In the genomic region with DNA sequence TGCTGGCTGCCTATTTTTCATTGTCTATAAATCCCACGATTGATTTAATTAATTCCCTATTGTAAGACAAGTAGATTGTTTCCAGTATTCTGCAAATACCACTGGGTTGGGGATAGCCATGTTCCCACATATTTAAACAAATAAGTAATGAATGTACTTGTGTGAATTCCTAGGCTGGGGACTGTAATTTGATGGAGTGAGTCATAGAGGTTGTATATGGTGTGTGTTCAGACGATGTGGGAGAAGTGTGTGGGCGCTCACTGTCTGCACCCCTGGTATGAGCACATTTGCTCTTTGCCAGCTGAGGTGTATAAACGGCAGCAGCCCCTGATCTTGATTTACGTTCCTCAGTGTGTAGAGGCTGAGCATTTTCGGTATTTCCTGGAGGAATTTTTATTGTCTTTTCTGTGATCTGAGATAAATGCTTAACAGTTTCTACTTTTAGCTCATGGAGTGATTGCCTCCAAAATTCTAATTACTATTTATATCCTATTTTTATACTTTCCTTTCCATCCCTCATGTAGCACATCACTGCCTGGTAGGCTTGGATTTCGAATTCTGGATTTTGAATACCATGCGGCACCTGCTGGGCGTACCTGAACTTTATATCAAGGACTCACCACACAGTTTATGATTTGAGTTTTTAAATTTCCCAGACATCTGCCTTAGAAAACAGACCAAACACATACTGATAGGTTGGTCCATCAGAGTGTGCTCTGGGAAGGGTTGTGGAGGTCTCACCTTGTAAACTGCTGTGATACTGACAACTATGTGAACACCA, we compare ENCODE assay signal across 10 cellular contexts. TPM values are rescaled to one million over a fixed set of nuclear protein-coding genes. Genes with fewer than 3 reads are reported as not detected.
A peak's percentile ranks its signal among the peaks of the same experiment; 100 is the strongest.
DNase-seq lines count a peak whose midpoint lies in the region; ATAC-seq and TF ChIP-seq lines count a peak whose summit lies in the region.
"Had no signal": no experiment of that assay in that cellular context is flagged by ENCODE, and none has a peak within 500 bp of the region (broad histone marks: within the 10 kb centered on the region; RNA-seq: fewer than 3 reads in every experiment).

No MANE protein-coding gene starts in this region.

- intact Hi-C loops in activated CD8-positive, alpha-beta T cell treated with anti-CD3 and anti-CD28 coated beads for 36 hours (cut with micrococcal nuclease), result loop anchor here (5.0 kb wide), 1 partner anchor 135 kb away; the partner anchor contains the start of gene ULK4

- peaks cover 7% of the 10 kb centered on the region for H3K36me3 Mint-ChIP-seq in activated CD8-positive, alpha-beta T cell treated with anti-CD3 and anti-CD28 coated beads for 36 hours (ENCODE audit: low read depth)
- peaks cover 2% of the 10 kb centered on the region for H3K36me3 Mint-ChIP-seq in activated CD8-positive, alpha-beta T cell treated with anti-CD3 and anti-CD28 coated beads, Interleukin-2, amount 10 ng/mL, durations not matched to agents 7 days and 5 days (ENCODE audit: low read depth)
- peaks cover 19% of the 10 kb centered on the region for H3K36me3 Mint-ChIP-seq in activated T-cell treated with anti-CD3 and anti-CD28 coated beads, Interleukin-2, amount 50 U/mL, for 24 hours (ENCODE audit: low read depth)

- TF ChIP-seq CTCF in activated CD8-positive, alpha-beta T cell treated with anti-CD3 and anti-CD28 coated beads for 36 hours (IDR thresholded peaks at IDR 0.05), result no peak
- TF ChIP-seq CTCF in foreskin fibroblast (IDR thresholded peaks at IDR 0.05; ENCODE audit: low read depth, low read length), result no peak
- no peak for TF ChIP-seq CTCF in MM.1S (IDR thresholded peaks at IDR 0.05; ENCODE audit: low read length)

- H3K79me2 ChIP-seq in MM.1S (ENCODE audit: low read length), result peaks cover 30% of the 10 kb centered on the region

- H3K27ac Mint-ChIP-seq in activated CD8-positive, alpha-beta T cell treated with anti-CD3 and anti-CD28 coated beads for 36 hours, result no peak overlapping the region
- no peak overlapping the region for H3K27ac Mint-ChIP-seq in activated CD8-positive, alpha-beta T cell treated with anti-CD3 and anti-CD28 coated beads, Interleukin-2, amount 10 ng/mL, durations not matched to agents 7 days and 5 days
- peak overlapping the region; percentile 11 for H3K27ac Mint-ChIP-seq in activated T-cell treated with anti-CD3 and anti-CD28 coated beads, Interleukin-2, amount 50 U/mL, for 24 hours
- H3K27ac Mint-ChIP-seq: T-helper 1 cell treated with Interleukin-12 subunit alpha and Interleukin-12 subunit beta and Interleukin-4 antibody, amounts not matched to agents 30 μg/mL and 1 μg/mL, for 36 hours had no signal

- DNase-seq in activated CD8-positive, alpha-beta T cell treated with anti-CD3 and anti-CD28 coated beads for 36 hours, result peak; percentile 78
- DNase-seq in activated CD8-positive, alpha-beta T cell treated with anti-CD3 and anti-CD28 coated beads, Interleukin-2, amount 10 ng/mL, durations not matched to agents 7 days and 5 days, result no peak
- no peak for DNase-seq in activated T-cell treated with anti-CD3 and anti-CD28 coated beads, Interleukin-2, amount 50 U/mL, for 24 hours
- peak; percentile 67 for DNase-seq in foreskin fibroblast
- DNase-seq in stimulated activated CD4-positive, alpha-beta T cell treated with anti-CD3 and anti-CD28 coated beads, TNF-alpha, amount 100 ng/mL, for 4 hours (ENCODE audit: low read depth in 3 of 3), result peak in 2 of 3 experiments; percentile 9 to 35
- no peak for DNase-seq in HEK293T (ENCODE audit: extremely low spot score)
- DNase-seq in NOMO-1 treated with dmso at 0.1 percent for 144 hours (lab: John Stamatoyannopoulos, UW; ENCODE audit: unreplicated experiment), result no peak
- no peak for DNase-seq in MM.1S

- no peaks in the 10 kb centered on the region for H3K27me3 ChIP-seq in MM.1S (replicated peaks; ENCODE audit: insufficient read depth, low read length)
- H3K27me3 ChIP-seq: suprapubic skin had no signal

- no peaks in the 10 kb centered on the region for H3K9me3 Mint-ChIP-seq in activated CD8-positive, alpha-beta T cell treated with anti-CD3 and anti-CD28 coated beads for 36 hours
- H3K9me3 Mint-ChIP-seq in activated CD8-positive, alpha-beta T cell treated with anti-CD3 and anti-CD28 coated beads, Interleukin-2, amount 10 ng/mL, durations not matched to agents 7 days and 5 days (ENCODE audit: insufficient read depth), result no peaks in the 10 kb centered on the region
- no peaks in the 10 kb centered on the region for H3K9me3 Mint-ChIP-seq in activated T-cell treated with anti-CD3 and anti-CD28 coated beads, Interleukin-2, amount 50 U/mL, for 24 hours
- H3K9me3 Mint-ChIP-seq: T-helper 1 cell treated with Interleukin-12 subunit alpha and Interleukin-12 subunit beta and Interleukin-4 antibody, amounts not matched to agents 30 μg/mL and 1 μg/mL, for 36 hours had no signal

- no peak overlapping the region for H3K9ac ChIP-seq in MM.1S (ENCODE audit: low read length)

- no peaks in the 10 kb centered on the region for H3K36me3 ChIP-seq in MM.1S (replicated peaks; ENCODE audit: insufficient read depth, low read length)
- H3K36me3 ChIP-seq: suprapubic skin had no signal

- H3K4me1 ChIP-seq in MM.1S (ENCODE audit: low read length), result peaks cover 5% of the 10 kb centered on the region; the same call in 1 of the 2 replicates

- CTCF ChIA-PET in activated CD8-positive, alpha-beta T cell treated with anti-CD3 and anti-CD28 coated beads for 36 hours (lab: Charles Lee), result interaction anchor here (1.3 to 3.3 kb wide), 2 partner anchors 15 to 216 kb away, joined by 3 to 20 read pairs; no protein-coding TSS in a partner anchor
- CTCF ChIA-PET in activated CD8-positive, alpha-beta T cell treated with anti-CD3 and anti-CD28 coated beads, Interleukin-2, amount 10 ng/mL, durations not matched to agents 7 days and 5 days (lab: Charles Lee), result interaction anchor here (2.1 kb wide), 1 partner anchor 82 kb away, joined by 10 read pairs; no protein-coding TSS in a partner anchor
- CTCF ChIA-PET in HEK293T (lab: Yijun Ruan, JAX), result interaction anchor here (1.3 kb wide), 1 partner anchor 99 kb away, joined by 3 read pairs; no protein-coding TSS in a partner anchor

- POLR2A ChIA-PET in activated CD8-positive, alpha-beta T cell treated with anti-CD3 and anti-CD28 coated beads for 36 hours (lab: Charles Lee), result interaction anchor here (1.6 kb wide), 1 partner anchor 82 kb away, joined by 5 read pairs; no protein-coding TSS in a partner anchor
- POLR2A ChIA-PET in activated CD8-positive, alpha-beta T cell treated with anti-CD3 and anti-CD28 coated beads, Interleukin-2, amount 10 ng/mL, durations not matched to agents 7 days and 5 days (lab: Charles Lee), result no interaction called here
- POLR2A ChIA-PET in HEK293T (lab: Yijun Ruan, JAX), result no interaction called here

- H4K20me1 ChIP-seq in MM.1S (ENCODE audit: insufficient read depth, low read length), result no peaks in the 10 kb centered on the region

- H3K4me3 Mint-ChIP-seq in activated CD8-positive, alpha-beta T cell treated with anti-CD3 and anti-CD28 coated beads for 36 hours, result no peak overlapping the region
- no peak overlapping the region for H3K4me3 Mint-ChIP-seq in activated CD8-positive, alpha-beta T cell treated with anti-CD3 and anti-CD28 coated beads, Interleukin-2, amount 10 ng/mL, durations not matched to agents 7 days and 5 days
- H3K4me3 Mint-ChIP-seq in activated T-cell treated with anti-CD3 and anti-CD28 coated beads, Interleukin-2, amount 50 U/mL, for 24 hours, result no peak overlapping the region
- H3K4me3 Mint-ChIP-seq: T-helper 1 cell treated with Interleukin-12 subunit alpha and Interleukin-12 subunit beta and Interleukin-4 antibody, amounts not matched to agents 30 μg/mL and 1 μg/mL, for 36 hours had no signal

- peak; percentile 69 for ATAC-seq in activated CD8-positive, alpha-beta T cell treated with anti-CD3 and anti-CD28 coated beads for 36 hours
- ATAC-seq in activated CD8-positive, alpha-beta T cell treated with anti-CD3 and anti-CD28 coated beads, Interleukin-2, amount 10 ng/mL, durations not matched to agents 7 days and 5 days, result no peak

- H3K27me3 Mint-ChIP-seq in activated CD8-positive, alpha-beta T cell treated with anti-CD3 and anti-CD28 coated beads for 36 hours, result no peaks in the 10 kb centered on the region
- H3K27me3 Mint-ChIP-seq in activated CD8-positive, alpha-beta T cell treated with anti-CD3 and anti-CD28 coated beads, Interleukin-2, amount 10 ng/mL, durations not matched to agents 7 days and 5 days (ENCODE audit: low read depth), result no peaks in the 10 kb centered on the region
- H3K27me3 Mint-ChIP-seq in activated T-cell treated with anti-CD3 and anti-CD28 coated beads, Interleukin-2, amount 50 U/mL, for 24 hours, result no peaks in the 10 kb centered on the region

- no peak overlapping the region for H3K27ac ChIP-seq in MM.1S (ENCODE audit: low read length)
- H3K27ac ChIP-seq: suprapubic skin had no signal

- no peaks in the 10 kb centered on the region for H3K9me2 ChIP-seq in MM.1S (replicated peaks; ENCODE audit: insufficient read depth, low read length)

- no peaks in the 10 kb centered on the region for H3K9me3 ChIP-seq in MM.1S (replicated peaks; ENCODE audit: insufficient read depth, low read length)
- H3K9me3 ChIP-seq: suprapubic skin had no signal

- H3K4me1 Mint-ChIP-seq in activated CD8-positive, alpha-beta T cell treated with anti-CD3 and anti-CD28 coated beads for 36 hours (ENCODE audit: low read depth), result peaks cover 57% of the 10 kb centered on the region
- H3K4me1 Mint-ChIP-seq in activated CD8-positive, alpha-beta T cell treated with anti-CD3 and anti-CD28 coated beads, Interleukin-2, amount 10 ng/mL, durations not matched to agents 7 days and 5 days (ENCODE audit: low read depth), result peaks cover 12% of the 10 kb centered on the region
- H3K4me1 Mint-ChIP-seq in activated T-cell treated with anti-CD3 and anti-CD28 coated beads, Interleukin-2, amount 50 U/mL, for 24 hours (ENCODE audit: low read depth), result peaks cover 53% of the 10 kb centered on the region

- no peaks in the 10 kb centered on the region; the same call in 1 of the 2 replicates for H3F3A ChIP-seq in MM.1S (ENCODE audit: insufficient read depth, low read length)

- H3K4me2 ChIP-seq in MM.1S (ENCODE audit: low read depth, low read length), result no peak overlapping the region

- no peak overlapping the region for H2AFZ ChIP-seq in MM.1S (ENCODE audit: low read length)

- H3K4me3 ChIP-seq in foreskin fibroblast (ENCODE audit: low read depth in 1 of 2, low read length in 2 of 2) (no peak overlapping the region), MM.1S (ENCODE audit: low read length) (no peak overlapping the region)
- H3K4me3 ChIP-seq: suprapubic skin had no signal

RNA-seq across cellular contexts. Expression of gene TRAK1, which starts 6.2 kb away (rescaled TPM):
- total RNA-seq in activated CD8-positive, alpha-beta T cell treated with anti-CD3 and anti-CD28 coated beads for 36 hours, result 10 to 100 TPM; 24.1 to 24.3 TPM
- total RNA-seq in activated CD8-positive, alpha-beta T cell treated with anti-CD3 and anti-CD28 coated beads, Interleukin-2, amount 10 ng/mL, durations not matched to agents 7 days and 5 days, result 10 to 100 TPM; 28.6 to 28.7 TPM

Comparison
In these comparisons a context has a peak if more than half of its experiments do, and no peak if none do; other contexts are left out.
1. DNase-seq: peak in activated CD8-positive, alpha-beta T cell treated with anti-CD3 and anti-CD28 coated beads for 36 hours (single experiment), foreskin fibroblast (2 of 2) and stimulated activated CD4-positive, alpha-beta T cell treated with anti-CD3 and anti-CD28 coated beads, TNF-alpha, amount 100 ng/mL, for 4 hours (2 of 3); none in activated CD8-positive, alpha-beta T cell treated with anti-CD3 and anti-CD28 coated beads, Interleukin-2, amount 10 ng/mL, durations not matched to agents 7 days and 5 days (single experiment), activated T-cell treated with anti-CD3 and anti-CD28 coated beads, Interleukin-2, amount 50 U/mL, for 24 hours (single experiment), HEK293T (single experiment), NOMO-1 treated with dmso at 0.1 percent for 144 hours (single experiment) and MM.1S (single experiment).